ENCODE assay signal across 31 cellular contexts in the genomic region with DNA sequence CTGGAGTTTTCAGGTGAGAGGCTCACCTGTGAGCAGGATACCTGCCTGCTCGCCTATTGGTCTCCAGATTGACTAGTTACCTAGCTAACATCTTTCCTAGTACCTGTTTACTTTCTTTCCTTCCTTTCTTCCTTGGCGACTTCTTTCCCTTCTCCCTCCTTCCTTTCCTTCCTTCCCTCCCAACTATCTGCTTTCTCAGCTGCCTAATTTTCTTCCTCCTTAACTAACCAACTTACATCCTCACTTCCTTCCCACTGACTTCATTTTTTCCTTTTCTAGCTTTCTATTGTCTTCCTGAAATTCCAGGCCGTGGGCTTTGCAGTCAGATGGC. TPM values are rescaled to one million over a fixed set of nuclear protein-coding genes. Genes with fewer than 3 reads are reported as not detected.
A peak's percentile ranks its signal among the peaks of the same experiment; 100 is the strongest.
DNase-seq lines count a peak whose midpoint lies in the region; ATAC-seq and TF ChIP-seq lines count a peak whose summit lies in the region.
"Had no signal": no experiment of that assay in that cellular context is flagged by ENCODE, and none has a peak within 500 bp of the region (broad histone marks: within the 10 kb centered on the region; RNA-seq: fewer than 3 reads in every experiment).

No MANE protein-coding gene starts in this region.

- no peaks in the 10 kb centered on the region for H3K36me3 ChIP-seq in hepatocyte (replicated peaks; ENCODE audit: insufficient read depth, low read depth)
- H3K36me3 ChIP-seq in naive thymus-derived CD4-positive, alpha-beta T cell (ENCODE audit: control insufficient read depth in 2 of 3, insufficient read depth in 3 of 3, low read length in 3 of 3): no peaks in the 10 kb centered on the region
- H3K36me3 ChIP-seq: ascending aorta, left ventricle myocardium inferior, MG63, thoracic aorta had no signal

- CTCF ChIA-PET in WTC11 (lab: Charles Lee) (interaction anchor here (1.0 to 2.2 kb wide), 2 partner anchors 21 to 29 kb away, joined by 3 to 8 read pairs; no protein-coding TSS in a partner anchor), RWPE1 (lab: Yijun Ruan, JAX) (interaction anchor here (0.6 to 2.6 kb wide), 5 partner anchors 21 to 448 kb away, joined by 3 to 10 read pairs (median 5); no protein-coding TSS in a partner anchor)
- CTCF ChIA-PET in naive thymus-derived CD4-positive, alpha-beta T cell (lab: Charles Lee): interaction anchor here (1.4 kb wide), 1 partner anchor 21 kb away, joined by 4 read pairs; no protein-coding TSS in a partner anchor

- H3K4me2 ChIP-seq in hepatocyte: peak overlapping the region; percentile 71
- H3K4me2 ChIP-seq: SK-N-SH had no signal

- peaks cover 37% of the 10 kb centered on the region for H3K4me1 ChIP-seq in hepatocyte (ENCODE audit: insufficient read depth)
- H3K4me1 ChIP-seq in naive thymus-derived CD4-positive, alpha-beta T cell (ENCODE audit: control insufficient read depth in 2 of 2, insufficient read depth in 2 of 2, low read length in 2 of 2): no peaks in the 10 kb centered on the region
- H3K4me1 ChIP-seq: ascending aorta had no signal

- no peak for TF ChIP-seq CTCF in 22Rv1 (IDR thresholded peaks at IDR 0.05)
- TF ChIP-seq CTCF in WTC11 (IDR thresholded peaks at IDR 0.05): no peak
- TF ChIP-seq CTCF in hepatocyte (IDR thresholded peaks at IDR 0.05; ENCODE audit: poor library complexity): no peak
- no peak for TF ChIP-seq CTCF in nephron progenitor cell (IDR thresholded peaks at IDR 0.05)
- no peak for TF ChIP-seq CTCF in RWPE1 (conservative IDR thresholded peaks at IDR 0.05; ENCODE audit: low read depth)

- no peaks in the 10 kb centered on the region for H3K9me2 ChIP-seq in hepatocyte (replicated peaks; ENCODE audit: insufficient read depth)
- H3K9me2 ChIP-seq: SK-N-SH had no signal

- POLR2A ChIA-PET in WTC11 (lab: Charles Lee) (no interaction called here), RWPE1 (lab: Yijun Ruan, JAX; ENCODE audit: low non-redundant PET) (no interaction called here)
- POLR2A ChIA-PET in naive thymus-derived CD4-positive, alpha-beta T cell (lab: Charles Lee): no interaction called here

- H3K9me3 Mint-ChIP-seq in WTC11 (no peaks in the 10 kb centered on the region), nephron progenitor cell (no peaks in the 10 kb centered on the region)
- peaks cover 0 to 1% (median 0%) of the 10 kb centered on the region in 11 donors for H3K9me3 Mint-ChIP-seq in naive thymus-derived CD4-positive, alpha-beta T cell
- H3K9me3 Mint-ChIP-seq: CD4-positive, alpha-beta memory T cell; T-helper 1 cell treated with Interleukin-12 subunit alpha and Interleukin-12 subunit beta and Interleukin-4 antibody, amounts not matched to agents 30 μg/mL and 1 μg/mL, for 36 hours had no signal

- intact Hi-C loops in naive thymus-derived CD4-positive, alpha-beta T cell (cut with micrococcal nuclease): no loop called here

- H2AFZ ChIP-seq in hepatocyte: no peak overlapping the region

- H3K27ac ChIP-seq in 22Rv1 (peak overlapping the region; percentile 97), hepatocyte (peak overlapping the region; percentile 98), RWPE1 (no peak overlapping the region)
- no peak overlapping the region for H3K27ac ChIP-seq in naive thymus-derived CD4-positive, alpha-beta T cell (ENCODE audit: low read depth, low read length)
- H3K27ac ChIP-seq: ascending aorta, left ventricle myocardium inferior, parathyroid adenoma, thoracic aorta had no signal

- no peak for ATAC-seq in WTC11
- ATAC-seq in naive thymus-derived CD4-positive, alpha-beta T cell: no peak
- ATAC-seq: activated CD8-positive, alpha-beta T cell treated with anti-CD3 and anti-CD28 coated beads, Interleukin-2, amount 10 ng/mL, durations not matched to agents 7 days and 5 days had no signal

- H3K79me2 ChIP-seq in hepatocyte: peaks cover 17% of the 10 kb centered on the region
- H3K79me2 ChIP-seq: parathyroid adenoma had no signal

- H3K27me3 Mint-ChIP-seq in WTC11 (ENCODE audit: low read depth) (no peaks in the 10 kb centered on the region), nephron progenitor cell (ENCODE audit: low read depth, poor library complexity) (peaks cover 14% of the 10 kb centered on the region)
- H3K27me3 Mint-ChIP-seq in naive thymus-derived CD4-positive, alpha-beta T cell: no peaks in the 10 kb centered on the region
- H3K27me3 Mint-ChIP-seq: activated naive CD8-positive, alpha-beta T cell had no signal

- H3K4me3 ChIP-seq in hepatocyte: peak overlapping the region; percentile 18
- no peak overlapping the region for H3K4me3 ChIP-seq in naive thymus-derived CD4-positive, alpha-beta T cell (ENCODE audit: low read length)
- H3K4me3 ChIP-seq: ascending aorta, left ventricle myocardium inferior, MG63, thoracic aorta had no signal

- no peak overlapping the region for H3K4me3 Mint-ChIP-seq in WTC11
- peak overlapping the region; percentile 12 for H3K4me3 Mint-ChIP-seq in nephron progenitor cell
- no peak overlapping the region for H3K4me3 Mint-ChIP-seq in naive thymus-derived CD4-positive, alpha-beta T cell
- H3K4me3 Mint-ChIP-seq: activated CD8-positive, alpha-beta T cell treated with anti-CD3 and anti-CD28 coated beads, Interleukin-2, amount 10 ng/mL, durations not matched to agents 7 days and 5 days; activated naive CD8-positive, alpha-beta T cell; T-helper 1 cell treated with Interleukin-12 subunit alpha and Interleukin-12 subunit beta and Interleukin-4 antibody, amounts not matched to agents 30 μg/mL and 1 μg/mL, for 36 hours had no signal

- H3K36me3 Mint-ChIP-seq in WTC11: no peaks in the 10 kb centered on the region
- H3K36me3 Mint-ChIP-seq in nephron progenitor cell (ENCODE audit: low read depth): no peaks in the 10 kb centered on the region
- H3K36me3 Mint-ChIP-seq in naive thymus-derived CD4-positive, alpha-beta T cell: no peaks in the 10 kb centered on the region
- H3K36me3 Mint-ChIP-seq: activated naive CD8-positive, alpha-beta T cell; CD4-positive, alpha-beta memory T cell had no signal

- no peaks in the 10 kb centered on the region for H4K20me1 ChIP-seq in hepatocyte (ENCODE audit: insufficient read depth, poor library complexity, severe bottlenecking)

- H3K27ac Mint-ChIP-seq in WTC11 (peak overlapping the region; percentile 22), nephron progenitor cell (peak overlapping the region; percentile 29)
- peak overlapping the region in 1 of 9 donors; percentile 11 for H3K27ac Mint-ChIP-seq in naive thymus-derived CD4-positive, alpha-beta T cell
- H3K27ac Mint-ChIP-seq: activated CD8-positive, alpha-beta T cell treated with anti-CD3 and anti-CD28 coated beads, Interleukin-2, amount 10 ng/mL, durations not matched to agents 7 days and 5 days; activated naive CD8-positive, alpha-beta T cell; T-helper 1 cell treated with Interleukin-12 subunit alpha and Interleukin-12 subunit beta and Interleukin-4 antibody, amounts not matched to agents 30 μg/mL and 1 μg/mL, for 36 hours had no signal

- DNase-seq in WTC11 (ENCODE audit: low spot score) (no peak), hepatocyte (ENCODE audit: low spot score) (no peak), nephron progenitor cell (no peak), NOMO-1 treated with DMSO at 0.1 percent for 48 hours (lab: John Stamatoyannopoulos, UW; ENCODE audit: unreplicated experiment) (no peak), RWPE1 (ENCODE audit: low spot score) (no peak)
- DNase-seq in naive thymus-derived CD4-positive, alpha-beta T cell: no peak
- DNase-seq in activated CD4-positive, CD25-positive, alpha-beta regulatory T cell treated with anti-CD3 and anti-CD28 coated beads, Interleukin-2, amount 50 U/mL, for 72 hours: no peak
- DNase-seq: activated CD8-positive, alpha-beta T cell treated with anti-CD3 and anti-CD28 coated beads, Interleukin-2, amount 10 ng/mL, durations not matched to agents 7 days and 5 days; activated effector memory CD4-positive, alpha-beta T cell treated with Interleukin-2 at 50 U/mL for 16 hours; AML-193; CD4-positive, alpha-beta memory T cell; central memory CD4-positive, alpha-beta T cell; DMS153; KBM-7; left ventricle myocardium inferior; NCI-H2081; NCI-H345; right cardiac atrium; SK-N-SH; stimulated activated CD4-positive, alpha-beta T cell treated with anti-CD3 and anti-CD28 coated beads, Interleukin-12 subunit alpha, Interleukin-12 subunit beta, amount 100 ng/mL, for 4 hours; stimulated activated CD4-positive, alpha-beta T cell treated with anti-CD3 and anti-CD28 coated beads, Interleukin-4, amount 100 ng/mL, for 4 hours; stimulated activated naive CD4-positive, alpha-beta T cell treated with Interleukin-2 at 50 U/mL for 16 hours had no signal

- H3K27me3 ChIP-seq in hepatocyte: no peaks in the 10 kb centered on the region
- no peaks in the 10 kb centered on the region for H3K27me3 ChIP-seq in naive thymus-derived CD4-positive, alpha-beta T cell (ENCODE audit: control insufficient read depth in 2 of 2, insufficient read depth in 2 of 2, low read length in 2 of 2)
- H3K27me3 ChIP-seq: ascending aorta, MG63 had no signal

- 73% methylated on average over 3 of the region's 3 CpGs for WGBS in hepatocyte (ENCODE audit: low lambda C conversion rate, missing lambda C conversion rate)

- H3K9me3 ChIP-seq in hepatocyte (ENCODE audit: low read depth): no peaks in the 10 kb centered on the region
- no peaks in the 10 kb centered on the region for H3K9me3 ChIP-seq in naive thymus-derived CD4-positive, alpha-beta T cell (ENCODE audit: control insufficient read depth in 2 of 3, low read length in 3 of 3)
- H3K9me3 ChIP-seq: ascending aorta, left ventricle myocardium inferior, MG63, SK-N-SH, thoracic aorta had no signal

- H3K4me1 Mint-ChIP-seq in WTC11: peaks cover 3% of the 10 kb centered on the region
- peaks cover 30% of the 10 kb centered on the region for H3K4me1 Mint-ChIP-seq in nephron progenitor cell
- H3K4me1 Mint-ChIP-seq in naive thymus-derived CD4-positive, alpha-beta T cell: peaks cover 0 to 2% (median 0%) of the 10 kb centered on the region in 7 donors
- H3K4me1 Mint-ChIP-seq: CD4-positive, alpha-beta memory T cell had no signal

RNA-seq across cellular contexts. Expression of a gene that starts 0.3 kb away (rescaled TPM):
- total RNA-seq in WTC11 (2021) (0.74 to 1.2 TPM (median 0.99 TPM) in 3 replicates), hepatocyte (20.6 and 21.2 TPM in 2 replicates)
- polyA plus RNA-seq in hepatocyte: 8.8 and 12.5 TPM in 2 replicates
- total RNA-seq in naive thymus-derived CD4-positive, alpha-beta T cell: 1 to 10 TPM in 3 of 5 experiments, under 1 TPM in 2; 0.48 to 2.6 (median 1.9) TPM
- polyA plus RNA-seq in naive thymus-derived CD4-positive, alpha-beta T cell: not detected
- total RNA-seq: glomerular endothelial cell, HT1080 had no signal
- polyA plus RNA-seq: CD4-positive, alpha-beta memory T cell had no signal

RNA-seq across cellular contexts. Expression of a gene that starts 31.6 kb away (rescaled TPM):
- total RNA-seq in WTC11 (2021) (26.0 to 29.1 TPM (median 27.5 TPM) in 3 replicates), hepatocyte (38.2 and 39.8 TPM in 2 replicates)
- polyA plus RNA-seq in hepatocyte: 21.8 and 26.3 TPM in 2 replicates
- 10 to 100 TPM; 14.8 to 19.7 (median 16.9) TPM for total RNA-seq in naive thymus-derived CD4-positive, alpha-beta T cell
- 10 to 100 TPM; 32.3 to 34.9 TPM for polyA plus RNA-seq in naive thymus-derived CD4-positive, alpha-beta T cell

RNA-seq across cellular contexts. Expression of a gene that starts 51.6 kb away (rescaled TPM):
- total RNA-seq in WTC11 (2021): 28.3 to 28.7 TPM (median 28.3 TPM) in 3 replicates
- 6.2 and 7.9 TPM in 2 replicates for total RNA-seq in hepatocyte
- 7.5 and 14.6 TPM in 2 replicates for polyA plus RNA-seq in hepatocyte
- total RNA-seq in naive thymus-derived CD4-positive, alpha-beta T cell: 10 to 100 TPM in 4 of 5 experiments, 1 to 10 TPM in 1; 8.6 to 24.7 (median 16.2) TPM
- polyA plus RNA-seq in naive thymus-derived CD4-positive, alpha-beta T cell: 1 to 10 TPM in 1 of 2 donors, under 1 TPM in 1; 0.74 to 2.3 TPM
- total RNA-seq: HT1080 had no signal

Comparison
In these comparisons a context has a peak if more than half of its experiments do, and no peak if none do; other contexts are left out.
1. H3K27ac ChIP-seq: peak in 22Rv1 (single experiment) and hepatocyte (single experiment); none in naive thymus-derived CD4-positive, alpha-beta T cell (single experiment) and RWPE1 (single experiment).